Comparison of ENCODE assay signal across 15 cellular contexts in genomic region chr4:33948921-33949320, GRCh38.
DNase-seq lines count a peak whose midpoint lies in the region; ATAC-seq and TF ChIP-seq lines count a peak whose summit lies in the region.
"Had no signal": no experiment of that assay in that cellular context is flagged by ENCODE, and none has a peak within 500 bp of the region (broad histone marks: within the 10 kb centered on the region; RNA-seq: fewer than 3 reads in every experiment).

No MANE protein-coding gene starts in this region.

- ATAC-seq in left lobe of liver (peak; percentile 89), GM18520 (IDR thresholded peaks at IDR 0.05; ENCODE audit: unreplicated experiment) (no peak), SK-N-SH treated with all-trans-retinoic acid at 6 μM for 48 hours (no peak)
- ATAC-seq: CD8-positive, alpha-beta T cell; GM12878 had no signal

- DNase-seq in HuH-7 (ENCODE audit: low spot score) (peak; percentile 15), LHCN-M2 (ENCODE audit: low read depth) (peak; percentile 20), left lobe of liver (ENCODE audit: low spot score) (no peak), kidney glomerular epithelial cell (lab: John Stamatoyannopoulos, UW) (no peak)
- DNase-seq: Caco-2; CD4-positive, CD25-positive, alpha-beta regulatory T cell; CD8-positive, alpha-beta T cell; DMS153; EL; GDM1; GOT3; HFFc6 had no signal

TF ChIP-seq in SK-N-SH treated with all-trans-retinoic acid at 6 μM for 48 hours, 23 proteins besides CTCF, POLR2A, EP300 and RAD21:
- TF ChIP-seq TOX (CRISPR knock-in tag; IDR thresholded peaks at IDR 0.05; ENCODE audit: borderline replicate concordance) (no peak), GLIS3 (CRISPR knock-in tag; IDR thresholded peaks at IDR 0.05) (no peak), ARNTL (CRISPR knock-in tag; IDR thresholded peaks at IDR 0.05; ENCODE audit: borderline replicate concordance, low read depth) (no peak), PPARA (CRISPR knock-in tag; IDR thresholded peaks at IDR 0.05; ENCODE audit: borderline replicate concordance) (no peak), ZFP30 (CRISPR knock-in tag; IDR thresholded peaks at IDR 0.05) (no peak), SNAI2 (CRISPR knock-in tag; IDR thresholded peaks at IDR 0.05) (no peak), ZNF70 (CRISPR knock-in tag; IDR thresholded peaks at IDR 0.05) (no peak), POU6F1 (CRISPR knock-in tag; IDR thresholded peaks at IDR 0.05; ENCODE audit: borderline replicate concordance, low read depth) (no peak), RARB (CRISPR knock-in tag; IDR thresholded peaks at IDR 0.05) (no peak), ISL1 (CRISPR knock-in tag; IDR thresholded peaks at IDR 0.05) (no peak), ZNF8 (CRISPR knock-in tag; IDR thresholded peaks at IDR 0.05) (no peak), BACH2 (CRISPR knock-in tag; IDR thresholded peaks at IDR 0.05; ENCODE audit: borderline replicate concordance) (no peak), CSRNP3 (CRISPR knock-in tag; IDR thresholded peaks at IDR 0.05) (no peak), CSDC2 (CRISPR knock-in tag; IDR thresholded peaks at IDR 0.05) (no peak), PATZ1 (CRISPR knock-in tag; IDR thresholded peaks at IDR 0.05; ENCODE audit: borderline replicate concordance) (no peak), OSR1 (CRISPR knock-in tag; IDR thresholded peaks at IDR 0.05) (no peak), ZC3H10 (CRISPR knock-in tag; IDR thresholded peaks at IDR 0.05) (no peak)
- TF ChIP-seq, protein P1, sequence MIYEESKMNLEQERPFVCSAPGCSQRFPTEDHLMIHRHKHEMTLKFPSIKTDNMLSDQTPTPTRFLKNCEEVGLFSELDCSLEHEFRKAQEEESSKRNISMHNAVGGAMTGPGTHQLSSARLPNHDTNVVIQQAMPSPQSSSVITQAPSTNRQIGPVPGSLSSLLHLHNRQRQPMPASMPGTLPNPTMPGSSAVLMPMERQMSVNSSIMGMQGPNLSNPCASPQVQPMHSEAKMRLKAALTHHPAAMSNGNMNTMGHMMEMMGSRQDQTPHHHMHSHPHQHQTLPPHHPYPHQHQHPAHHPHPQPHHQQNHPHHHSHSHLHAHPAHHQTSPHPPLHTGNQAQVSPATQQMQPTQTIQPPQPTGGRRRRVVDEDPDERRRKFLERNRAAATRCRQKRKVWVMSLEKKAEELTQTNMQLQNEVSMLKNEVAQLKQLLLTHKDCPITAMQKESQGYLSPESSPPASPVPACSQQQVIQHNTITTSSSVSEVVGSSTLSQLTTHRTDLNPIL (CRISPR knock-in tag; IDR thresholded peaks at IDR 0.05; ENCODE audit: low read depth), result no peak
- TF ChIP-seq, protein P2, sequence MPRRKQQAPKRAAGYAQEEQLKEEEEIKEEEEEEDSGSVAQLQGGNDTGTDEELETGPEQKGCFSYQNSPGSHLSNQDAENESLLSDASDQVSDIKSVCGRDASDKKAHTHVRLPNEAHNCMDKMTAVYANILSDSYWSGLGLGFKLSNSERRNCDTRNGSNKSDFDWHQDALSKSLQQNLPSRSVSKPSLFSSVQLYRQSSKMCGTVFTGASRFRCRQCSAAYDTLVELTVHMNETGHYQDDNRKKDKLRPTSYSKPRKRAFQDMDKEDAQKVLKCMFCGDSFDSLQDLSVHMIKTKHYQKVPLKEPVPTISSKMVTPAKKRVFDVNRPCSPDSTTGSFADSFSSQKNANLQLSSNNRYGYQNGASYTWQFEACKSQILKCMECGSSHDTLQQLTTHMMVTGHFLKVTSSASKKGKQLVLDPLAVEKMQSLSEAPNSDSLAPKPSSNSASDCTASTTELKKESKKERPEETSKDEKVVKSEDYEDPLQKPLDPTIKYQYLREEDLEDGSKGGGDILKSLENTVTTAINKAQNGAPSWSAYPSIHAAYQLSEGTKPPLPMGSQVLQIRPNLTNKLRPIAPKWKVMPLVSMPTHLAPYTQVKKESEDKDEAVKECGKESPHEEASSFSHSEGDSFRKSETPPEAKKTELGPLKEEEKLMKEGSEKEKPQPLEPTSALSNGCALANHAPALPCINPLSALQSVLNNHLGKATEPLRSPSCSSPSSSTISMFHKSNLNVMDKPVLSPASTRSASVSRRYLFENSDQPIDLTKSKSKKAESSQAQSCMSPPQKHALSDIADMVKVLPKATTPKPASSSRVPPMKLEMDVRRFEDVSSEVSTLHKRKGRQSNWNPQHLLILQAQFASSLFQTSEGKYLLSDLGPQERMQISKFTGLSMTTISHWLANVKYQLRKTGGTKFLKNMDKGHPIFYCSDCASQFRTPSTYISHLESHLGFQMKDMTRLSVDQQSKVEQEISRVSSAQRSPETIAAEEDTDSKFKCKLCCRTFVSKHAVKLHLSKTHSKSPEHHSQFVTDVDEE (CRISPR knock-in tag; IDR thresholded peaks at IDR 0.05), result no peak

Comparison
In these comparisons a context has a peak if more than half of its experiments do, and no peak if none do; other contexts are left out.
1. DNase-seq: peak in HuH-7 (single experiment) and LHCN-M2 (single experiment); none in left lobe of liver (single experiment) and kidney glomerular epithelial cell (single experiment).